In the genomic region with DNA sequence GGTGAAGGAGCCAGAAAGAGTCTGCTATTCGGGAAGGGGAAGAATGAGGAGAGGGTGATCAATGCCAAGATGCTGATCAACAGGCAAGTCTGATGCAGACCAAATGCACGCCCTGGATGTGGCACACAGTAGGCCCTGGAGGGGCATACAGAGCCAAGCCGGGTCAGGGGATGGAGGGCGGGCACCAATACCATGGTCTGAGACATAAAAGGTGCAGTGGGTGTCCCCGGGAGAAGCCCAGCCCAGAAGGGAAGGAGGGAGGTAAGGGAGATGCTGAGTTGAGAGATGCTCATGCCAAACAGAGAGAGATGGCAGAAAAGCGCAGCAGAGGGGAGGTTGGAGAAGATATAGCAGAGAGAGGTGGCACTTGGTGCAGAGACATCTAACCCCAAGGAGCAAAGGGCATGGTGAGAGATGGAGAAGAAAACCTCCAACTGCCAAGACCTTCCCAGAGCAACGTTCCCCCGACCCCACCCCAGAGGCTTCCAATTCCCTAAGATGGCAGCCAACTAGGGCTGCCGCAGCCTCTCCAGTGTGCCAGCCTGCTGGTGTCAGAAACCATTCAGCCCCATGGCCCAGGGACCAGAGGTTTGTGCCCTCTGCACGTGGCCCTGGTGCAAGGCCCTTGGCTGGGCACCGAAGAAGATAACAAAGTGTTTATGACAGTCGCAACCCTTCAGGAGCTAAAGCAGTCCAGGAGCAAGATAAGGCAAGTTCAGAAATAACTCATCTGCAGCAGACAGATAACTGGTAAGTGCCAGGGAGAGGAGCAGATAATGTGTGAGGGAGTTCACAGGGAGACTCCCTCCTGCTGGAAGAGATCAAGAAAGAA, we compare ENCODE assay signal across 35 cellular contexts.
DNase-seq lines count a peak whose midpoint lies in the region; ATAC-seq, FAIRE-seq and TF ChIP-seq lines count a peak whose summit lies in the region.
"Had no signal": no experiment of that assay in that cellular context is flagged by ENCODE, and none has a peak within 500 bp of the region (broad histone marks: within the 10 kb centered on the region; RNA-seq: fewer than 3 reads in every experiment).

No MANE protein-coding gene starts in this region.

- H3K27me3 ChIP-seq in H1 (replicated peaks in 1 of 4; ENCODE audit: control insufficient read depth in 3 of 4, extremely low read depth in 1 of 4, insufficient read depth in 3 of 4, low read length in 3 of 4) (no peaks in the 10 kb centered on the region), upper lobe of right lung (no peaks in the 10 kb centered on the region)
- H3K27me3 ChIP-seq: dorsolateral prefrontal cortex, foreskin keratinocyte, right lobe of liver, transverse colon had no signal

- H3K4me1 ChIP-seq in H1 (replicated peaks in 1 of 4; ENCODE audit: control insufficient read depth in 3 of 4, insufficient read depth in 4 of 4, low read length in 3 of 4) = no peaks in the 10 kb centered on the region
- H3K4me1 ChIP-seq in upper lobe of right lung = no peaks in the 10 kb centered on the region
- H3K4me1 ChIP-seq: esophagus squamous epithelium, foreskin keratinocyte, parathyroid adenoma, right lobe of liver, SJCRH30, transverse colon had no signal

- H3K36me3 ChIP-seq in H1 (ENCODE audit: control insufficient read depth in 2 of 4, insufficient read depth in 4 of 4, low read length in 3 of 4) (no peaks in the 10 kb centered on the region), upper lobe of right lung (no peaks in the 10 kb centered on the region)
- H3K36me3 ChIP-seq: esophagus squamous epithelium, right lobe of liver, SJCRH30, transverse colon had no signal

- H3K4ac ChIP-seq in H1 (replicated peaks; ENCODE audit: insufficient read length, low read depth, low read length) = no peak overlapping the region

- H4K5ac ChIP-seq in H1 (ENCODE audit: insufficient read length, low read depth, low read length) = no peak overlapping the region

- H2BK15ac ChIP-seq in H1 (ENCODE audit: low read length) = no peak overlapping the region

- CTCF ChIA-PET in H1 (lab: Charles Lee; ENCODE audit: partially characterized antibody) = interaction anchor here (0.5 to 1.2 kb wide), 4 partner anchors 8 to 369 kb away, joined by 3 read pairs; no protein-coding TSS in a partner anchor

- H2BK5ac ChIP-seq in H1 (ENCODE audit: low read depth, low read length) = no peak overlapping the region

- H4K20me1 ChIP-seq in H1 (replicated peaks in 1 of 2; ENCODE audit: control insufficient read depth in 1 of 2, insufficient read depth in 2 of 2, low read length in 2 of 2) = no peaks in the 10 kb centered on the region

- no peak overlapping the region for H3K56ac ChIP-seq in H1 (replicated peaks; ENCODE audit: insufficient read length, low read depth, low read length)

- H3K79me1 ChIP-seq in H1 (ENCODE audit: low read depth, low read length) = no peaks in the 10 kb centered on the region; the same call in 1 of the 2 replicates

- H3K4me2 ChIP-seq in H1 (ENCODE audit: insufficient read depth in 1 of 2, low read depth in 2 of 2, low read length in 2 of 2) = no peak overlapping the region

- H4K8ac ChIP-seq in H1 (ENCODE audit: extremely low read depth, insufficient read depth, low read length) = 0 out of 2 replicates have a peak overlapping the region, but pooled peaks have one; percentile 22

- 89% methylated on average over 12 of the region's 12 CpGs; no CpG with 5 or more reads in 1 of the 2 experiments for WGBS in H1 (ENCODE audit: extremely low coverage in 1 of 2, insufficient coverage in 1 of 2, insufficient read length in 1 of 2, insufficient replicate concordance in 2 of 2, low coverage in 1 of 2, low lambda C conversion rate in 2 of 2, missing lambda C conversion rate in 1 of 2), 2 experiments

- H2BK12ac ChIP-seq in H1 (ENCODE audit: low read depth, low read length) = no peak overlapping the region

- POLR2A ChIA-PET in H1 (lab: Charles Lee; ENCODE audit: partially characterized antibody) = no interaction called here

- no peak overlapping the region for H2BK120ac ChIP-seq in H1 (replicated peaks; ENCODE audit: low read depth, low read length)

- no peak overlapping the region for H3K23ac ChIP-seq in H1 (ENCODE audit: insufficient read length)

- H4K91ac ChIP-seq in H1 (replicated peaks; ENCODE audit: insufficient read length, low read length) = no peak overlapping the region

- no peak overlapping the region for H3K9ac ChIP-seq in H1 (replicated peaks in 1 of 4; ENCODE audit: extremely low read depth in 1 of 4, low read depth in 3 of 4, low read length in 3 of 4)
- H3K9ac ChIP-seq: parathyroid adenoma had no signal

- H3K18ac ChIP-seq in H1 (ENCODE audit: extremely low read depth, low read length) = no peak overlapping the region

- TF ChIP-seq EP300 in H1 (IDR thresholded peaks at IDR 0.05; ENCODE audit: borderline replicate concordance in 1 of 2, low read depth in 2 of 2, low read length in 2 of 2) = no peak

- no peak overlapping the region for H2BK20ac ChIP-seq in H1 (ENCODE audit: low read length)

- intact Hi-C loops in upper lobe of right lung (cut with DNase I) = no loop called here

- no peak overlapping the region for H2AK5ac ChIP-seq in H1 (ENCODE audit: low read depth, low read length)

- no peaks in the 10 kb centered on the region for H3K23me2 ChIP-seq in H1 (ENCODE audit: low read depth, low read length)

- H3K27ac ChIP-seq in H1 (ENCODE audit: low read depth, low read length) (no peak overlapping the region), upper lobe of right lung (no peak overlapping the region)
- H3K27ac ChIP-seq: C4-2B, dorsolateral prefrontal cortex, esophagus squamous epithelium, foreskin keratinocyte, parathyroid adenoma, right lobe of liver, SJCRH30, transverse colon had no signal

- no peak for FAIRE-seq in H1 (lab: Jason Lieb, UNC)
- FAIRE-seq: endometrium, G401.6 had no signal

- no peaks in the 10 kb centered on the region for H3K79me2 ChIP-seq in H1 (ENCODE audit: control insufficient read depth in 1 of 2, insufficient read depth in 2 of 2, low read length in 2 of 2)
- H3K79me2 ChIP-seq: parathyroid adenoma had no signal

- no peak overlapping the region for H2AFZ ChIP-seq in H1 (ENCODE audit: low read length)
- H2AFZ ChIP-seq: parathyroid adenoma had no signal

- no peak for TF ChIP-seq CTCF in H1 (IDR thresholded peaks at IDR 0.05; ENCODE audit: control extremely low read depth in 1 of 3, insufficient read depth in 1 of 3, low read depth in 1 of 3, low read length in 3 of 3)
- TF ChIP-seq CTCF in upper lobe of right lung (IDR thresholded peaks at IDR 0.05) = no peak

- no peak for TF ChIP-seq RAD21 in H1 (IDR thresholded peaks at IDR 0.05 in 1 of 2, conservative IDR thresholded peaks at IDR 0.05 in 1 of 2; ENCODE audit: low read depth in 2 of 2, low read length in 2 of 2)

- no peak for TF ChIP-seq POLR2A in H1 (IDR thresholded peaks at IDR 0.05; ENCODE audit: control extremely low read depth in 1 of 2, low read depth in 2 of 2, low read length in 2 of 2)

- no peaks in the 10 kb centered on the region for H3K9me3 ChIP-seq in H1 (ENCODE audit: insufficient read depth in 2 of 2, low read depth in 1 of 2, low read length in 1 of 2)
- H3K9me3 ChIP-seq in upper lobe of right lung = no peaks in the 10 kb centered on the region
- H3K9me3 ChIP-seq: esophagus squamous epithelium, right lobe of liver, SJCRH30, transverse colon had no signal

- H3K4me3 ChIP-seq in H1 (ENCODE audit: extremely low read depth in 1 of 4, insufficient read depth in 2 of 4, low read depth in 3 of 4, low read length in 4 of 4) (no peak overlapping the region), upper lobe of right lung (no peak overlapping the region)
- H3K4me3 ChIP-seq: dorsolateral prefrontal cortex, esophagus squamous epithelium, right lobe of liver, SJCRH30, transverse colon had no signal

- DNase-seq in activated effector memory CD4-positive, alpha-beta T cell treated with anti-CD3 and anti-CD28 coated beads, Interleukin-2, amount 50 U/mL, for 16 hours = peak; percentile 57
- DNase-seq in activated effector memory CD4-positive, alpha-beta T cell treated with Interleukin-2 at 50 U/mL for 16 hours = no peak
- no peak for DNase-seq in H1 (ENCODE audit: low read depth in 1 of 2, low spot score in 2 of 2)
- DNase-seq in mesenteric fat pad (ENCODE audit: low spot score) = peak; percentile 77
- DNase-seq in upper lobe of right lung = peak; percentile 48
- no peak for DNase-seq in ureter (ENCODE audit: low spot score)
- no peak for DNase-seq in NCI-H82 treated with DMSO at 0.1 percent for 48 hours (lab: John Stamatoyannopoulos, UW; ENCODE audit: unreplicated experiment)
- DNase-seq: 8988T; activated CD4-positive, alpha-beta T cell treated with anti-CD3 and anti-CD28 coated beads, Interleukin-2, amount 10 ng/mL, durations not matched to agents 24 days and 14 days; activated CD8-positive, alpha-beta memory T cell treated with anti-CD3 and anti-CD28 coated beads for 24 hours; activated T-cell treated with anti-CD3 and anti-CD28 coated beads, Interleukin-2, amount 50 U/mL, for 1 hour; Calu3; cerebellar nuclear complex; DMS79; esophagus squamous epithelium; foreskin keratinocyte; HCEC 1CT; head of caudate nucleus; IMR-90; mammary epithelial cell; NCI-H146; NCI-H446 treated with DMSO at 0.1 percent for 48 hours; NCI-H774; SJCRH30; stimulated activated CD4-positive, alpha-beta T cell treated with anti-CD3 and anti-CD28 coated beads, Interleukin-12 subunit alpha, Interleukin-12 subunit beta, amount 100 ng/mL, for 4 hours; stimulated activated CD4-positive, alpha-beta T cell treated with anti-CD3 and anti-CD28 coated beads, Interleukin-4, amount 100 ng/mL, for 1 hour; SW 1271; transverse colon had no signal

- no peak overlapping the region for H3K14ac ChIP-seq in H1 (ENCODE audit: insufficient read length)

- no peak for ATAC-seq in upper lobe of right lung
- no peak for ATAC-seq in GM18868 (IDR thresholded peaks at IDR 0.05; ENCODE audit: unreplicated experiment)
- ATAC-seq: foreskin keratinocyte had no signal

TF ChIP-seq in H1, 55 proteins besides CTCF, POLR2A, EP300 and RAD21:
- no peak for TF ChIP-seq GTF2F1 (IDR thresholded peaks at IDR 0.05; ENCODE audit: borderline replicate concordance, low read depth, low read length)

Comparison
In these comparisons a context has a peak if more than half of its experiments do, and no peak if none do; other contexts are left out.
1. DNase-seq: peak in activated effector memory CD4-positive, alpha-beta T cell treated with anti-CD3 and anti-CD28 coated beads, Interleukin-2, amount 50 U/mL, for 16 hours (single experiment), mesenteric fat pad (single experiment) and upper lobe of right lung (single experiment); none in activated effector memory CD4-positive, alpha-beta T cell treated with Interleukin-2 at 50 U/mL for 16 hours (single experiment), H1 (0 of 2), ureter (single experiment) and NCI-H82 treated with DMSO at 0.1 percent for 48 hours (single experiment).